Comparison of ENCODE assay signal across 21 cellular contexts in genomic region chr6:151065027-151065815, GRCh38.
DNase-seq lines count a peak whose midpoint lies in the region; ATAC-seq, FAIRE-seq and TF ChIP-seq lines count a peak whose summit lies in the region.
"Had no signal": no experiment of that assay in that cellular context is flagged by ENCODE, and none has a peak within 500 bp of the region (broad histone marks: within the 10 kb centered on the region; RNA-seq: fewer than 3 reads in every experiment).

No MANE protein-coding gene starts in this region.

- intact Hi-C loops in heart left ventricle (cut with DNase I) = no loop called here

- no peak for TF ChIP-seq EP300 in A549 (IDR thresholded peaks at IDR 0.05)

- peaks cover 73% of the 10 kb centered on the region for H3K4me1 Mint-ChIP-seq in osteocyte (ENCODE audit: unreplicated experiment)
- H3K4me1 Mint-ChIP-seq: activated naive CD4-positive, alpha-beta T cell treated with anti-CD3 and anti-CD28 coated beads, Interleukin-2, amount 50 U/mL, for 24 hours; CD4-positive, CD25-positive, alpha-beta regulatory T cell had no signal

- peaks cover 2% of the 10 kb centered on the region for H3K36me3 Mint-ChIP-seq in osteocyte (ENCODE audit: unreplicated experiment)
- H3K36me3 Mint-ChIP-seq: CD4-positive, CD25-positive, alpha-beta regulatory T cell; natural killer cell treated with Interleukin-12 subunit alpha and Interleukin-12 subunit beta and Interleukin-15 and Interleukin-18, amount 100 ng/mL, for 72 hours had no signal

- no peaks in the 10 kb centered on the region for H3K27me3 Mint-ChIP-seq in osteocyte (ENCODE audit: unreplicated experiment)
- H3K27me3 Mint-ChIP-seq: activated naive CD4-positive, alpha-beta T cell treated with anti-CD3 and anti-CD28 coated beads, Interleukin-2, amount 50 U/mL, for 24 hours; CD4-positive, CD25-positive, alpha-beta regulatory T cell; natural killer cell treated with Interleukin-12 subunit alpha and Interleukin-12 subunit beta and Interleukin-15 and Interleukin-18, amount 100 ng/mL, for 72 hours had no signal

- DNase-seq in A549 (ENCODE audit: low read depth in 1 of 2, low spot score in 1 of 2) (no peak), RPMI7951 (ENCODE audit: low read depth) (peak; percentile 54), heart left ventricle (peak in 2 of 5 donors; percentile 54 to 59), osteocyte (ENCODE audit: extremely low spot score, unreplicated experiment) (peak; percentile 63), AG08396 (ENCODE audit: low spot score) (no peak), NK-92 (lab: John Stamatoyannopoulos, UW; ENCODE audit: unreplicated experiment) (no peak), LoVo (ENCODE audit: low spot score) (no peak)
- DNase-seq: activated CD4-positive, alpha-beta T cell treated with anti-CD3 and anti-CD28 coated beads, Interleukin-2, amount 50 U/mL, for 1 hour; activated T-cell treated with anti-CD3 and anti-CD28 coated beads, Interleukin-2, amount 50 U/mL, for 4 hours; CD4-positive, CD25-positive, alpha-beta regulatory T cell; DMS53; erythroblast; NCI-H1105 treated with DMSO at 0.1 percent for 48 hours; NCI-H748 treated with DMSO at 0.1 percent for 48 hours; stimulated activated CD4-positive, alpha-beta T cell treated with anti-CD3 and anti-CD28 coated beads, Interleukin-15, amount 100 ng/mL, for 24 hours; stimulated activated naive CD4-positive, alpha-beta T cell; upper lobe of left lung had no signal

- peak overlapping the region; percentile 75 for H3K27ac Mint-ChIP-seq in osteocyte (ENCODE audit: unreplicated experiment)
- H3K27ac Mint-ChIP-seq: activated naive CD4-positive, alpha-beta T cell treated with anti-CD3 and anti-CD28 coated beads, Interleukin-2, amount 50 U/mL, for 24 hours; CD4-positive, CD25-positive, alpha-beta regulatory T cell; natural killer cell treated with Interleukin-12 subunit alpha and Interleukin-12 subunit beta and Interleukin-15 and Interleukin-18, amount 100 ng/mL, for 72 hours had no signal

- TF ChIP-seq POLR2A in A549 (IDR thresholded peaks at IDR 0.05; ENCODE audit: low read length) (no peak), heart left ventricle (IDR thresholded peaks at IDR 0.05) (no peak)

- H3K9me3 ChIP-seq in A549 (no peaks in the 10 kb centered on the region), heart left ventricle (no peaks in the 10 kb centered on the region)
- H3K9me3 ChIP-seq: upper lobe of left lung had no signal

- H3K36me3 ChIP-seq in heart left ventricle = no peaks in the 10 kb centered on the region
- H3K36me3 ChIP-seq: upper lobe of left lung had no signal

- H3K4me1 ChIP-seq in A549 (peaks cover 65% of the 10 kb centered on the region), heart left ventricle (peaks cover 3 to 43% (median 17%) of the 10 kb centered on the region in 12 donors)

- FAIRE-seq in A549 (lab: Jason Lieb, UNC) = no peak
- FAIRE-seq: GM12892 had no signal

- no peaks in the 10 kb centered on the region for H3K27me3 ChIP-seq in heart left ventricle
- H3K27me3 ChIP-seq: upper lobe of left lung had no signal

- no peaks in the 10 kb centered on the region for H3K9me3 Mint-ChIP-seq in osteocyte (ENCODE audit: unreplicated experiment)
- H3K9me3 Mint-ChIP-seq: activated naive CD4-positive, alpha-beta T cell treated with anti-CD3 and anti-CD28 coated beads, Interleukin-2, amount 50 U/mL, for 24 hours; activated T-cell treated with anti-CD3 and anti-CD28 coated beads, Interleukin-2, amount 50 U/mL, for 4 hours; CD4-positive, CD25-positive, alpha-beta regulatory T cell; natural killer cell treated with Interleukin-12 subunit alpha and Interleukin-12 subunit beta and Interleukin-15 and Interleukin-18, amount 100 ng/mL, for 72 hours had no signal

- no peak for ATAC-seq in A549
- peak in 3 of 4 donors; percentile 54 to 78 (median 63) for ATAC-seq in heart left ventricle
- no peak for ATAC-seq in GM18873 (IDR thresholded peaks at IDR 0.05; ENCODE audit: low FRiP score, unreplicated experiment)
- ATAC-seq: activated T-cell treated with anti-CD3 and anti-CD28 coated beads, Interleukin-2, amount 50 U/mL, for 4 hours had no signal

- H3K27ac ChIP-seq in A549 = peak overlapping the region; percentile 90 to 98
- H3K27ac ChIP-seq in heart left ventricle = peak overlapping the region in 7 of 12 donors; percentile 3 to 47 (median 18)

- no peak for TF ChIP-seq CTCF in A549 (IDR thresholded peaks at IDR 0.05)
- TF ChIP-seq CTCF in heart left ventricle (IDR thresholded peaks at IDR 0.05) = no peak
- TF ChIP-seq CTCF in osteocyte (IDR thresholded peaks at IDR 0.05) = no peak

- CTCF ChIA-PET in A549 (lab: Yijun Ruan, JAX) = interaction anchor here (1.5 kb wide), 1 partner anchor 99 kb away, joined by 3 read pairs; no protein-coding TSS in a partner anchor

- POLR2A ChIA-PET in A549 (lab: Yijun Ruan, JAX) = no interaction called here

- TF ChIP-seq RAD21 in A549 (conservative IDR thresholded peaks at IDR 0.05 in 1 of 2, IDR thresholded peaks at IDR 0.05 in 1 of 2) = no peak

- H3K4me3 Mint-ChIP-seq in osteocyte (ENCODE audit: unreplicated experiment) = no peak overlapping the region
- H3K4me3 Mint-ChIP-seq: activated naive CD4-positive, alpha-beta T cell treated with anti-CD3 and anti-CD28 coated beads, Interleukin-2, amount 50 U/mL, for 24 hours; activated T-cell treated with anti-CD3 and anti-CD28 coated beads, Interleukin-2, amount 50 U/mL, for 4 hours; CD4-positive, CD25-positive, alpha-beta regulatory T cell; natural killer cell treated with Interleukin-12 subunit alpha and Interleukin-12 subunit beta and Interleukin-15 and Interleukin-18, amount 100 ng/mL, for 72 hours had no signal

- H3K4me3 ChIP-seq in A549 (no peak overlapping the region), heart left ventricle (no peak overlapping the region)
- H3K4me3 ChIP-seq: upper lobe of left lung had no signal

- 90% methylated on average over 7 of the region's 10 CpGs for WGBS in A549 (ENCODE audit: missing lambda C conversion rate)
- 87 to 93% (median 89%) methylated on average over 10 of the region's 10 CpGs for WGBS in heart left ventricle, 4 donors

- H3K4me2 ChIP-seq in A549 = no peak overlapping the region

TF ChIP-seq in A549, 52 proteins besides CTCF, POLR2A, EP300 and RAD21:
- TF ChIP-seq USF2 (IDR thresholded peaks at IDR 0.05) = no peak
- no peak for TF ChIP-seq HOXB13 (CRISPR knock-in tag; IDR thresholded peaks at IDR 0.05; ENCODE audit: low read depth)
- no peak for TF ChIP-seq RNF2 (IDR thresholded peaks at IDR 0.05; ENCODE audit: borderline replicate concordance, low read depth)
- no peak for TF ChIP-seq ESRRA (IDR thresholded peaks at IDR 0.05; ENCODE audit: borderline replicate concordance, low read length)
- no peak for TF ChIP-seq CBX2 (IDR thresholded peaks at IDR 0.05; ENCODE audit: borderline replicate concordance, low read depth)
- TF ChIP-seq POLR2AphosphoS2 (conservative IDR thresholded peaks at IDR 0.05; ENCODE audit: low read length) = no peak
- TF ChIP-seq HDAC2 (IDR thresholded peaks at IDR 0.05) = no peak
- TF ChIP-seq HES2 (IDR thresholded peaks at IDR 0.05) = no peak
- TF ChIP-seq JUN (IDR thresholded peaks at IDR 0.05) = no peak
- no peak for TF ChIP-seq E2F6 (IDR thresholded peaks at IDR 0.05; ENCODE audit: borderline replicate concordance, low read depth)
- TF ChIP-seq HOXB5 (CRISPR knock-in tag; IDR thresholded peaks at IDR 0.05) = no peak
- no peak for TF ChIP-seq MAFK (IDR thresholded peaks at IDR 0.05; ENCODE audit: partially characterized antibody)

Comparison
In these comparisons a context has a peak if more than half of its experiments do, and no peak if none do; other contexts are left out.
1. ATAC-seq: peak in heart left ventricle (3 of 4); none in A549 (0 of 2) and GM18873 (single experiment).
2. DNase-seq: peak in RPMI7951 (single experiment) and osteocyte (single experiment); none in A549 (0 of 2), AG08396 (single experiment), NK-92 (single experiment) and LoVo (single experiment).